Comparison of ENCODE assay signal across 1 cellular context in the genomic region with DNA sequence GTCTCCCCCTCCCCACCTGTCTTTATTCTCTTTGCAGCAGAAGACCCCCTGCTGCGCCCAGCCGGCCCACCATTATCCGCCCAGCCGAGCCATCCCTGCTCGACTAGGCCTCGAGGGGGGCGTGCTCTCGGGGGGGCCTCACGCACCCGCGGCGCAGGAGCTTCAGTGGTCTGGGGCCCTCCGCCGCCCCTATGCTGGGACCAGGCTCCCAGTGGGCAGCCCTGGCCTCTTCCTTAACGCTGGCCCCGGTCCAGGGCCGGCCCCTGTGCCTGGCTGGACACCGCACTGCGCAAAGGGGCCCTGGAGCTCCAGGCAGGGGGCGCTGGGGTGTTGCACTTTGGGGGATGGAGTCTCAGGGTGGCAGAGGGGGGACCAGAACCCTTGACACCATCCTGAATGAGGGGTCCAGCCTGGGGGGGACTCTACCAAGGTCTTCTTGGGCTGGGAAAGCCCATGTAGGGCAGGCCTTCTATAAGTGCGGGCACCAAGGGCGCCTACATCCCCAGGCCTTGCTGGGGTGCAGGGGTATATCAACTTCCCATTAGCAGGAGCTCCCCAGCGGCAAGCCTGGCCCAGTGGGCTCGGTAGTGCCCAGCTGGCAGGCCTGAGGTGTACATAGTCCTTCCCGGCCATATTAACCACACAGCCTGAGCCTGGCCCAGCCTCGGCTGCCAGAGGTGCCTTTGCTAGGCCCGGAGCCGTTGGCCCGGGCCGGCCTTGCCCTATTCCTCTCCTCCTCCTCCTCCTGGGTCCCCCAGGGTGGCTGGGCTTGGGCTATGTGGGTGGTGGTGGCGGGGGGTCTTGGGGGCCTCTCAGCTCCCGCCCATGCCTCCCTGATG.
TF ChIP-seq lines count a peak whose summit lies in the region.

No MANE protein-coding gene starts in this region.

TF ChIP-seq in HCT116, 20 proteins besides CTCF, POLR2A, EP300 and RAD21 (continued from another document):
- TF ChIP-seq TCF7L2 (IDR thresholded peaks at IDR 0.05; ENCODE audit: borderline replicate concordance, extremely low read depth, insufficient read depth, insufficient read length) (no peak), YY1 (IDR thresholded peaks at IDR 0.05; ENCODE audit: extremely low read depth, insufficient replicate concordance, low read depth, low read length) (no peak), FOSL1 (IDR thresholded peaks at IDR 0.05; ENCODE audit: low read depth) (no peak), EGR1 (IDR thresholded peaks at IDR 0.05; ENCODE audit: low read depth) (no peak), SIN3A (IDR thresholded peaks at IDR 0.05; ENCODE audit: low read depth) (no peak), ELF1 (IDR thresholded peaks at IDR 0.05; ENCODE audit: borderline replicate concordance, low read depth) (no peak), CEBPB (IDR thresholded peaks at IDR 0.05; ENCODE audit: low read depth) (no peak), ZFX (IDR thresholded peaks at IDR 0.05) (no peak), EZH2phosphoT487 (IDR thresholded peaks at IDR 0.05; ENCODE audit: borderline replicate concordance) (no peak), SRF (IDR thresholded peaks at IDR 0.05; ENCODE audit: low read depth) (no peak), CBX3 (IDR thresholded peaks at IDR 0.05; ENCODE audit: low read depth) (no peak), SP1 (IDR thresholded peaks at IDR 0.05; ENCODE audit: low read depth) (no peak)
- TF ChIP-seq, protein P1, sequence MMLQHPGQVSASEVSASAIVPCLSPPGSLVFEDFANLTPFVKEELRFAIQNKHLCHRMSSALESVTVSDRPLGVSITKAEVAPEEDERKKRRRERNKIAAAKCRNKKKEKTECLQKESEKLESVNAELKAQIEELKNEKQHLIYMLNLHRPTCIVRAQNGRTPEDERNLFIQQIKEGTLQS (IDR thresholded peaks at IDR 0.05), result no peak
TF ChIP-seq in HCT116: peak in this region for 0.
